ENCODE assay signal across 8 cellular contexts in genomic region chr1:28088168-28088961, GRCh38. TPM values are rescaled to one million over a fixed set of nuclear protein-coding genes. Genes with fewer than 3 reads are reported as not detected.
A peak's percentile ranks its signal among the peaks of the same experiment; 100 is the strongest.
DNase-seq lines count a peak whose midpoint lies in the region; ATAC-seq and TF ChIP-seq lines count a peak whose summit lies in the region.

TSS of gene EYA3 (minus strand) at chr1:28088610. CDS start at chr1:28058026, 30,584 bp downstream.

- peak within 1 kb of the TSS; percentile 92 for H3K4me3 Mint-ChIP-seq in activated naive CD8-positive, alpha-beta T cell treated with anti-CD3 and anti-CD28 coated beads, Interleukin-2, amount 10 ng/mL, durations not matched to agents 7 days and 5 days
- peak within 1 kb of the TSS; percentile 97 for H3K4me3 Mint-ChIP-seq in osteocyte (ENCODE audit: unreplicated experiment)

- H3K27me3 Mint-ChIP-seq in activated naive CD8-positive, alpha-beta T cell treated with anti-CD3 and anti-CD28 coated beads, Interleukin-2, amount 10 ng/mL, durations not matched to agents 7 days and 5 days, result peaks cover 6% of the 10 kb centered on the region
- H3K27me3 Mint-ChIP-seq in osteocyte (ENCODE audit: unreplicated experiment), result peaks cover 7% of the 10 kb centered on the region

- H3K27ac ChIP-seq in SU-DHL-6 (ENCODE audit: low read depth, low read length), result peak within 1 kb of the TSS; percentile 99
- H3K27ac ChIP-seq in thymus (ENCODE audit: low read depth), result peak within 1 kb of the TSS; percentile 94

- H3K9me3 ChIP-seq in SU-DHL-6 (ENCODE audit: insufficient read depth, low read length) (no peaks in the 10 kb centered on the region), thymus (ENCODE audit: control insufficient read depth) (no peaks in the 10 kb centered on the region)

- no peaks in the 10 kb centered on the region for H3K9me2 ChIP-seq in SU-DHL-6 (replicated peaks; ENCODE audit: insufficient read depth, low read length)

- no peak for TF ChIP-seq CTCF in SU-DHL-6 (IDR thresholded peaks at IDR 0.05; ENCODE audit: insufficient read depth, low read length, poor library complexity, severe bottlenecking)
- TF ChIP-seq CTCF in osteocyte (IDR thresholded peaks at IDR 0.05), result no peak

- peaks cover 3% of the 10 kb centered on the region for H3K4me1 ChIP-seq in thymus (ENCODE audit: control insufficient read depth, insufficient read depth, low read length)

- POLR2A ChIA-PET in activated naive CD8-positive, alpha-beta T cell treated with anti-CD3 and anti-CD28 coated beads, Interleukin-2, amount 10 ng/mL, durations not matched to agents 7 days and 5 days (lab: Charles Lee), result interaction anchor here (0.6 to 2.0 kb wide), 27 partner anchors 24 to 417 kb away, joined by 3 to 12 read pairs (median 3); partner anchors contain the start of genes ATP5IF1, MED18, RCC1 and XKR8

- under 1% methylated on average over 44 of the region's 44 CpGs for WGBS in thymus

- no peaks in the 10 kb centered on the region for H3K9me3 Mint-ChIP-seq in activated naive CD8-positive, alpha-beta T cell treated with anti-CD3 and anti-CD28 coated beads, Interleukin-2, amount 10 ng/mL, durations not matched to agents 7 days and 5 days
- no peaks in the 10 kb centered on the region for H3K9me3 Mint-ChIP-seq in osteocyte (ENCODE audit: unreplicated experiment)

- H3K9ac ChIP-seq in SU-DHL-6 (ENCODE audit: low read length), result peak within 1 kb of the TSS; percentile 95

- no peaks in the 10 kb centered on the region for H3K27me3 ChIP-seq in SU-DHL-6 (ENCODE audit: low read length)
- H3K27me3 ChIP-seq in thymus (ENCODE audit: control insufficient read depth, insufficient read depth), result no peaks in the 10 kb centered on the region

- peaks cover 39% of the 10 kb centered on the region for H3F3A ChIP-seq in SU-DHL-6 (ENCODE audit: insufficient read depth)

- peak; percentile 91 for ATAC-seq in HG02678 (IDR thresholded peaks at IDR 0.05; ENCODE audit: unreplicated experiment)
- peak; percentile 89 for ATAC-seq in activated naive CD8-positive, alpha-beta T cell treated with anti-CD3 and anti-CD28 coated beads, Interleukin-2, amount 10 ng/mL, durations not matched to agents 7 days and 5 days (ENCODE audit: low read depth)

- peak; percentile 68 for TF ChIP-seq POLR2A in GM10847 (IDR thresholded peaks at IDR 0.05; ENCODE audit: extremely low read depth, insufficient read length)

- H3K4me3 ChIP-seq in SU-DHL-6 (ENCODE audit: insufficient read depth, low read length, poor library complexity, severe bottlenecking) (peak within 1 kb of the TSS; percentile 92), thymus (ENCODE audit: low read length) (peak within 1 kb of the TSS; percentile 76)

- peaks cover 32% of the 10 kb centered on the region for H3K4me1 Mint-ChIP-seq in activated naive CD8-positive, alpha-beta T cell treated with anti-CD3 and anti-CD28 coated beads, Interleukin-2, amount 10 ng/mL, durations not matched to agents 7 days and 5 days
- peaks cover 22% of the 10 kb centered on the region for H3K4me1 Mint-ChIP-seq in osteocyte (ENCODE audit: unreplicated experiment)

- DNase-seq in NCI-H128 (lab: John Stamatoyannopoulos, UW; ENCODE audit: unreplicated experiment), result peak; percentile 98
- DNase-seq in activated naive CD8-positive, alpha-beta T cell treated with anti-CD3 and anti-CD28 coated beads, Interleukin-2, amount 10 ng/mL, durations not matched to agents 7 days and 5 days, result peak; percentile 100
- peak; percentile 95 to 99 (median 98) for DNase-seq in head of caudate nucleus
- DNase-seq in osteocyte (ENCODE audit: extremely low spot score, unreplicated experiment), result peak; percentile 100

- intact Hi-C loops in head of caudate nucleus (cut with DNase I), result loop anchor here (5.0 kb wide), 1 partner anchor 231 kb away; no protein-coding TSS in a partner anchor

- no peak within 1 kb of the TSS for H2AFZ ChIP-seq in SU-DHL-6 (ENCODE audit: low read depth, low read length, severe bottlenecking)

- H3K36me3 Mint-ChIP-seq in activated naive CD8-positive, alpha-beta T cell treated with anti-CD3 and anti-CD28 coated beads, Interleukin-2, amount 10 ng/mL, durations not matched to agents 7 days and 5 days, result peaks cover 1% of the 10 kb centered on the region
- H3K36me3 Mint-ChIP-seq in osteocyte (ENCODE audit: unreplicated experiment), result no peaks in the 10 kb centered on the region

- no peaks in the 10 kb centered on the region for H4K20me1 ChIP-seq in SU-DHL-6 (ENCODE audit: low read depth, low read length)

- H3K4me2 ChIP-seq in SU-DHL-6 (ENCODE audit: low read depth, low read length, poor library complexity, severe bottlenecking), result peak within 1 kb of the TSS; percentile 99

- H3K36me3 ChIP-seq in SU-DHL-6 (ENCODE audit: low read length), result no peaks in the 10 kb centered on the region; the same call in 1 of the 2 replicates
- no peaks in the 10 kb centered on the region for H3K36me3 ChIP-seq in thymus (ENCODE audit: control insufficient read depth, insufficient read depth)

- H3K79me2 ChIP-seq in SU-DHL-6 (ENCODE audit: insufficient read depth, low read length), result peaks cover 47% of the 10 kb centered on the region

- peak within 1 kb of the TSS; percentile 94 for H3K27ac Mint-ChIP-seq in activated naive CD8-positive, alpha-beta T cell treated with anti-CD3 and anti-CD28 coated beads, Interleukin-2, amount 10 ng/mL, durations not matched to agents 7 days and 5 days
- H3K27ac Mint-ChIP-seq in osteocyte (ENCODE audit: unreplicated experiment), result peak within 1 kb of the TSS; percentile 96

RNA-seq across cellular contexts. Expression of gene EYA3, which starts in this region (rescaled TPM):
- total RNA-seq in activated naive CD8-positive, alpha-beta T cell treated with anti-CD3 and anti-CD28 coated beads, Interleukin-2, amount 10 ng/mL, durations not matched to agents 7 days and 5 days, result 10 to 100 TPM; 27.0 to 27.3 TPM
- total RNA-seq in osteocyte, result 17.5 and 18.4 TPM in 2 replicates
- polyA plus RNA-seq in thymus, result 6.3 TPM

Comparison
In these comparisons a context has a peak if more than half of its experiments do, and no peak if none do; other contexts are left out.
1. Peak in every context shown above with its lines: DNase-seq, ATAC-seq, H3K4me3 ChIP-seq and H3K27ac ChIP-seq.